In the genomic region with DNA sequence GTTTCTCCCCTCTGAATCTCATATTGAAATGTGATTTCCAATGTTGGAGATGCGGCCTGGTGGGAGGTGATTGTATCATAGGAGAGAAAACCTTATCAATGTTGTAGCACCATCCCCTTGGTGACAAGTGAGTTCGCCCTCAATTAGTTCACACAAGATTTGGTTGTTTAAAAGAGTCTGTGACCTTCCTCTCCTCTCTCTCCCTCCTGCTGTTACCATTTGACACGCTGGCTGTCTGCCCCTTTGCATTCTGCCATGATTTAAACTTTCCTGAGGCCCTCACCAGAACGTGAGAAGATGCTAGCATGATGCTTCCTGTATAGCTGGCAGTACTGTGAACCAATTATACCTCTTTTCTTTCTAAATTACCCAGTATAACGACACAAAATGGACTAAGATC, we compare ENCODE assay signal across 36 cellular contexts.
"Had no signal": no experiment of that assay in that cellular context is flagged by ENCODE, and none has a peak within 500 bp of the region (broad histone marks: within the 10 kb centered on the region; RNA-seq: fewer than 3 reads in every experiment).

No MANE protein-coding gene starts in this region.

- H3K4me3 Mint-ChIP-seq: activated B cell treated with CpG ODN at 0.5 μM for 24 hours; activated CD4-positive, alpha-beta memory T cell treated with anti-CD3 and anti-CD28 coated beads for 36 hours; activated CD4-positive, alpha-beta T cell treated with anti-CD3 and anti-CD28 coated beads, Interleukin-2, amount 10 ng/mL, durations not matched to agents 24 days and 14 days; activated CD8-positive, alpha-beta T cell treated with anti-CD3 and anti-CD28 coated beads for 36 hours; activated naive CD4-positive, alpha-beta T cell treated with anti-CD3 and anti-CD28 coated beads for 36 hours; activated naive CD8-positive, alpha-beta T cell treated with anti-CD3 and anti-CD28 coated beads for 36 hours; activated T-cell treated with anti-CD3 and anti-CD28 coated beads, Interleukin-2, amount 50 U/mL, for 4 hours; activated T-cell treated with anti-CD3 and anti-CD28 coated beads, Interleukin-2, amount 50 U/mL, for 72 hours; activated T-helper 1 cell treated with anti-CD3 and anti-CD28 coated beads, Interleukin-12 subunit alpha, Interleukin-12 subunit beta, Interleukin-2, Interleukin-4 antibody, amounts not matched to agents 30 ng/mL and 10 ng/mL and 1 ng/mL, durations not matched to agents 14 hours and 24 hours and 36 hours; activated T-helper 17 cell treated with anti-CD3 and anti-CD28 coated beads, Interleukin-2, amount 50 U/mL, for 72 hours; T-helper 1 cell treated with Interleukin-12 subunit alpha and Interleukin-12 subunit beta and Interleukin-4 antibody, amounts not matched to agents 30 μg/mL and 1 μg/mL, for 36 hours; T-helper 2 cell treated with Interferon-gamma antibody and Interleukin-4, amounts not matched to agents 5 μg/mL and 100 μg/mL, for 36 hours had no signal

- H3K36me3 ChIP-seq: adrenal gland, brain microvascular endothelial cell, breast epithelium had no signal

- H3K4me3 ChIP-seq: adrenal gland, body of pancreas, breast epithelium had no signal

- H3K27ac Mint-ChIP-seq: activated B cell treated with CpG ODN at 0.5 μM for 24 hours; activated CD4-positive, alpha-beta memory T cell treated with anti-CD3 and anti-CD28 coated beads for 36 hours; activated CD4-positive, alpha-beta T cell treated with anti-CD3 and anti-CD28 coated beads, Interleukin-2, amount 10 ng/mL, durations not matched to agents 24 days and 14 days; activated CD8-positive, alpha-beta T cell treated with anti-CD3 and anti-CD28 coated beads for 36 hours; activated naive CD4-positive, alpha-beta T cell treated with anti-CD3 and anti-CD28 coated beads for 36 hours; activated naive CD4-positive, alpha-beta T cell treated with anti-CD3 and anti-CD28 coated beads, Interleukin-2, amount 50 U/mL, for 72 hours; activated naive CD8-positive, alpha-beta T cell treated with anti-CD3 and anti-CD28 coated beads for 36 hours; activated T-cell treated with anti-CD3 and anti-CD28 coated beads, Interleukin-2, amount 50 U/mL, for 72 hours; activated T-helper 1 cell treated with anti-CD3 and anti-CD28 coated beads, Interleukin-12 subunit alpha, Interleukin-12 subunit beta, Interleukin-2, Interleukin-4 antibody, amounts not matched to agents 30 ng/mL and 10 ng/mL and 1 ng/mL, durations not matched to agents 14 hours and 24 hours and 36 hours; activated T-helper 17 cell treated with anti-CD3 and anti-CD28 coated beads, Interleukin-2, amount 50 U/mL, for 72 hours; T-helper 1 cell treated with Interleukin-12 subunit alpha and Interleukin-12 subunit beta and Interleukin-4 antibody, amounts not matched to agents 30 μg/mL and 1 μg/mL, for 36 hours; T-helper 2 cell treated with Interferon-gamma antibody and Interleukin-4, amounts not matched to agents 5 μg/mL and 100 μg/mL, for 36 hours had no signal

- H3K9me3 ChIP-seq: adrenal gland, body of pancreas, breast epithelium had no signal

- H3K9me3 Mint-ChIP-seq: activated naive CD8-positive, alpha-beta T cell treated with anti-CD3 and anti-CD28 coated beads for 36 hours had no signal

- H3K27me3 Mint-ChIP-seq: activated B cell treated with CpG ODN at 0.5 μM for 24 hours; activated CD4-positive, alpha-beta memory T cell treated with anti-CD3 and anti-CD28 coated beads for 36 hours; activated CD4-positive, alpha-beta T cell treated with anti-CD3 and anti-CD28 coated beads, Interleukin-2, amount 10 ng/mL, durations not matched to agents 24 days and 14 days; activated CD8-positive, alpha-beta T cell treated with anti-CD3 and anti-CD28 coated beads for 36 hours; activated naive CD8-positive, alpha-beta T cell treated with anti-CD3 and anti-CD28 coated beads for 36 hours; activated T-helper 17 cell treated with anti-CD3 and anti-CD28 coated beads, Interleukin-2, amount 50 U/mL, for 72 hours had no signal

- H3K36me3 Mint-ChIP-seq: activated CD4-positive, alpha-beta memory T cell treated with anti-CD3 and anti-CD28 coated beads for 36 hours; activated naive CD8-positive, alpha-beta T cell treated with anti-CD3 and anti-CD28 coated beads for 36 hours had no signal

- ATAC-seq: activated CD8-positive, alpha-beta T cell treated with anti-CD3 and anti-CD28 coated beads for 36 hours; activated naive CD4-positive, alpha-beta T cell treated with anti-CD3 and anti-CD28 coated beads, Interleukin-2, amount 50 U/mL, for 72 hours; activated T-cell treated with anti-CD3 and anti-CD28 coated beads, Interleukin-2, amount 50 U/mL, for 4 hours; activated T-cell treated with anti-CD3 and anti-CD28 coated beads, Interleukin-2, amount 50 U/mL, for 72 hours; activated T-helper 17 cell treated with anti-CD3 and anti-CD28 coated beads, Interleukin-2, amount 50 U/mL, for 72 hours; body of pancreas had no signal

- H3K4me1 ChIP-seq: adrenal gland, body of pancreas, breast epithelium had no signal

- H3K27ac ChIP-seq: adrenal gland, body of pancreas, brain microvascular endothelial cell, breast epithelium, VCaP had no signal

- H3K27me3 ChIP-seq: adrenal gland, body of pancreas, brain microvascular endothelial cell, breast epithelium had no signal

- H3K4me1 Mint-ChIP-seq: activated B cell treated with CpG ODN at 0.5 μM for 24 hours; activated CD4-positive, alpha-beta T cell treated with anti-CD3 and anti-CD28 coated beads, Interleukin-2, amount 10 ng/mL, durations not matched to agents 24 days and 14 days; activated naive CD8-positive, alpha-beta T cell treated with anti-CD3 and anti-CD28 coated beads for 36 hours; activated T-helper 17 cell treated with anti-CD3 and anti-CD28 coated beads, Interleukin-2, amount 50 U/mL, for 72 hours had no signal

- DNase-seq: activated B cell treated with CpG ODN at 0.5 μM for 24 hours; activated CD4-positive, alpha-beta memory T cell treated with anti-CD3 and anti-CD28 coated beads for 36 hours; activated CD4-positive, alpha-beta T cell treated with anti-CD3 and anti-CD28 coated beads for 4 hours; activated CD4-positive, alpha-beta T cell treated with anti-CD3 and anti-CD28 coated beads, Interleukin-2, amount 10 ng/mL, durations not matched to agents 24 days and 14 days; activated CD4-positive, alpha-beta T cell treated with anti-CD3 and anti-CD28 coated beads, Interleukin-2, amount 50 U/mL, for 1 hour; activated CD4-positive, alpha-beta T cell treated with anti-CD3 and anti-CD28 coated beads, Interleukin-2, amount 50 U/mL, for 4 hours; activated CD4-positive, CD25-positive, alpha-beta regulatory T cell treated with anti-CD3 and anti-CD28 coated beads, Interleukin-2, amount 50 U/mL, for 72 hours; activated CD8-positive, alpha-beta memory T cell treated with anti-CD3 and anti-CD28 coated beads, Interleukin-2, amount 50 U/mL, for 4 hours; activated CD8-positive, alpha-beta T cell treated with anti-CD3 and anti-CD28 coated beads for 36 hours; activated effector memory CD4-positive, alpha-beta T cell treated with anti-CD3 and anti-CD28 coated beads, Interleukin-2, amount 50 U/mL, for 16 hours; activated gamma-delta T cell treated with Interleukin-2 at 50 U/mL for 16 hours; activated naive CD4-positive, alpha-beta T cell; activated naive CD4-positive, alpha-beta T cell treated with anti-CD3 and anti-CD28 coated beads for 36 hours; activated naive CD4-positive, alpha-beta T cell treated with anti-CD3 and anti-CD28 coated beads, Interleukin-2, amount 50 U/mL, for 16 hours; activated naive CD8-positive, alpha-beta T cell treated with anti-CD3 and anti-CD28 coated beads for 36 hours; activated T-cell treated with anti-CD3 and anti-CD28 coated beads for 4 hours; activated T-cell treated with anti-CD3 and anti-CD28 coated beads, Interleukin-2, amount 50 U/mL, for 1 hour; activated T-cell treated with anti-CD3 and anti-CD28 coated beads, Interleukin-2, amount 50 U/mL, for 4 hours; activated T-cell treated with anti-CD3 and anti-CD28 coated beads, Interleukin-2, amount 50 U/mL, for 72 hours; adrenal gland; amniotic stem cell; aorta; body of pancreas; brain microvascular endothelial cell; central memory CD4-positive, alpha-beta T cell; SW 1271; T-helper 1 cell; T-helper 2 cell; T-helper 9 cell had no signal
